Comparison of ENCODE assay signal across 8 cellular contexts in the genomic region with DNA sequence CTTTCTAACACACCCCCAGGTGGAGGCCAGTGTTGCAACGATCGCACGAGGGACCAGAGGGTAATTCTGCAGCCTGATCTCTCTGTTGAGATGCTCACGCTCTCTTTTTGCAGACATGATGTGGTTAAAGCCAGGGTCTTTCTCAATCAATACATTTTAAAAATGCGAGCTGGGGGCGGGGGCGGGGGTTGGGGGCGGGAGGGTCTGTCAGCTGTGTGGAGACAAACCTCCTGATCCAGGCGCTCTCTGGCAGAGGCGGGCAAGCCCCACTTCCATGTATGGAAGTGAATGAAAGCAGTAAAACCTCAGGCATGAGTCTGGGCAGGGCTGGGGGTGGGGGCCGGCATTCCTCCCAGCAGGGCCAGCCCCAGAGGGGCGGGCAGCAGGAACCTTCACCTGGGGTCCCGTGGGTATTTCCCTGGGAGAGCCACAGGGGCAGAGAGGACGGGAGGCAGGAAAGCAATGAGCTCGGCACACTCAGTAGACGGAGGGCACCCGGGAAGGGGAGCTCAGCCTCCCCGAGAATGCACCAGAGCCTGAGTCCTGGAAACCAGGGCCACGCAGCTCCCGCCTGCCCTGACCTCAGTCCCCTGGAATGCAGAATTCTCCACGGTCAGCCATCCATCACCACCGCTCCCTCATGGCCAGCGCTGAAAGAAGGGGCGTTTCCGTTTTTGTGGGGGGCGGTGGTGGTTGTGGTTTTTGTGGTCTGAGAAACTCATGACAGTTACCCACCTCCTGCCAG. TPM values are rescaled to one million over a fixed set of nuclear protein-coding genes. Genes with fewer than 3 reads are reported as not detected.
DNase-seq lines count a peak whose midpoint lies in the region; ATAC-seq and TF ChIP-seq lines count a peak whose summit lies in the region.

No MANE protein-coding gene starts in this region.

- H3K4me3 ChIP-seq in adipocyte (ENCODE audit: low read length) (no peak overlapping the region), thoracic aorta (peak overlapping the region; percentile 59)

- ATAC-seq in thoracic aorta (ENCODE audit: insufficient number of reproducible peaks, low FRiP score, low read depth) (peak; percentile 53), GM18498 (IDR thresholded peaks at IDR 0.05; ENCODE audit: unreplicated experiment) (no peak)

- H3K36me3 ChIP-seq in adipocyte (ENCODE audit: control insufficient read depth, insufficient read depth, low read length, severe bottlenecking) (no peaks in the 10 kb centered on the region), thoracic aorta (no peaks in the 10 kb centered on the region)

- DNase-seq in HPDE6-E6E7 (ENCODE audit: extremely low spot score) (peak; percentile 73), adipocyte (ENCODE audit: low read depth) (peak; percentile 86), hepatic stellate cell (ENCODE audit: low spot score) (peak; percentile 93), thoracic aorta (ENCODE audit: low spot score) (no peak), NCI-H2081 treated with DMSO at 0.1 percent for 48 hours (lab: John Stamatoyannopoulos, UW) (no peak), NK-92 (lab: John Stamatoyannopoulos, UW; ENCODE audit: unreplicated experiment) (no peak)
- DNase-seq in activated CD8-positive, alpha-beta memory T cell treated with anti-CD3 and anti-CD28 coated beads for 24 hours = no peak

- peak overlapping the region; percentile 63 to 69 for H3K27ac ChIP-seq in thoracic aorta

- H3K9me3 ChIP-seq in adipocyte (ENCODE audit: control insufficient read depth, low read length) = no peaks in the 10 kb centered on the region
- H3K9me3 ChIP-seq in thoracic aorta = no peaks in the 10 kb centered on the region

- H3K4me1 ChIP-seq in adipocyte (ENCODE audit: control insufficient read depth, insufficient read depth, low read length) = peaks cover 7% of the 10 kb centered on the region
- H3K4me1 ChIP-seq in thoracic aorta (ENCODE audit: control insufficient read depth in 1 of 2, low read depth in 2 of 2) = peaks cover 0 to 31% of the 10 kb centered on the region in 2 donors

- H3K27me3 ChIP-seq in adipocyte (replicated peaks; ENCODE audit: control insufficient read depth, insufficient read depth, low read length) = peaks cover 6% of the 10 kb centered on the region
- no peaks in the 10 kb centered on the region for H3K27me3 ChIP-seq in thoracic aorta (replicated peaks; ENCODE audit: insufficient read depth)

- no peak for TF ChIP-seq CTCF in thoracic aorta (IDR thresholded peaks at IDR 0.05)

- peak overlapping the region; percentile 25 for H3K9ac ChIP-seq in adipocyte (ENCODE audit: low read length)

RNA-seq across cellular contexts. Expression of a gene that starts 28.0 kb away (rescaled TPM):
- 10 to 100 TPM; 13.9 to 18.9 TPM for total RNA-seq in thoracic aorta

RNA-seq across cellular contexts. Expression of a gene that starts 45.4 kb away (rescaled TPM):
- 10 to 100 TPM; 12.6 to 13.0 TPM for total RNA-seq in thoracic aorta

Comparison
In these comparisons a context has a peak if more than half of its experiments do, and no peak if none do; other contexts are left out.
1. DNase-seq: peak in HPDE6-E6E7 (single experiment), adipocyte (single experiment) and hepatic stellate cell (single experiment); none in thoracic aorta (single experiment), NCI-H2081 treated with DMSO at 0.1 percent for 48 hours (single experiment), NK-92 (single experiment) and activated CD8-positive, alpha-beta memory T cell treated with anti-CD3 and anti-CD28 coated beads for 24 hours (single experiment).